In the genomic region with DNA sequence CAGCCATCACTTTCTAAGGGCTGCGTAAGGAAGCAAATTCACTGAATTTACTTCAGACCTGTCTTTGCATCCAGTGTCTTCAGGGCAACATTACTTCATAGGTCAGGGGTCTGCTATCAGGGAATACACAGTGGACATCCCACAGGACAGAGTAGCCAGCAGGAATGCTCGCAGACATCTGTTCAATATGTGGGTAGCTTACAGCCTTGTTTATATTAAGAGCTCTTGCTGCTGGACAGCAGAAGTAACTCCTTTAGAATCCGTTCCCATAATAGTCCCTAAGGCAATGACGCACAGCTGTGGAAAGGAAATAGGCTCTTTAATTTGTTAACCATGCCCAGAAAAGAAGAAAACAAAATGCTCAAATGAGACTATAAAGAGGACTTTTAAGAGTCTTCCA, we compare ENCODE assay signal across 10 cellular contexts.
A peak's percentile ranks its signal among the peaks of the same experiment; 100 is the strongest.
DNase-seq lines count a peak whose midpoint lies in the region; ATAC-seq, FAIRE-seq and TF ChIP-seq lines count a peak whose summit lies in the region.
"Had no signal": no experiment of that assay in that cellular context is flagged by ENCODE, and none has a peak within 500 bp of the region (broad histone marks: within the 10 kb centered on the region; RNA-seq: fewer than 3 reads in every experiment).

No MANE protein-coding gene starts in this region.

- no peak overlapping the region for H2AK9ac ChIP-seq in IMR-90 (replicated peaks; ENCODE audit: low read depth, low read length, poor library complexity)

- FAIRE-seq in endometrium (lab: Jason Lieb, UNC), result peak; percentile 85
- FAIRE-seq in H54 (lab: Jason Lieb, UNC), result no peak

- ATAC-seq in IMR-90 (ENCODE audit: low read depth) (peak; percentile 90), mucosa of descending colon (peak; percentile 48)

- H3K9me3 ChIP-seq in IMR-90 (ENCODE audit: control insufficient read depth, insufficient read depth, low read length) (no peaks in the 10 kb centered on the region), mucosa of descending colon (no peaks in the 10 kb centered on the region), tibial artery (no peaks in the 10 kb centered on the region)

- TF ChIP-seq RAD21 in IMR-90 (IDR thresholded peaks at IDR 0.05; ENCODE audit: low read length), result peak; percentile 31

- intact Hi-C loops in IMR-90 (cut with micrococcal nuclease) (no loop called here), mucosa of descending colon (cut with DNase I, micrococcal nuclease) (no loop called here), tibial artery (cut with DNase I; ENCODE audit: low total_unique reads) (no loop called here)

- no peak overlapping the region for H3K9ac ChIP-seq in IMR-90 (ENCODE audit: low read depth, low read length)

- H4K91ac ChIP-seq in IMR-90 (ENCODE audit: insufficient read depth, low read depth, low read length), result no peak overlapping the region

- no peak overlapping the region for H3K4ac ChIP-seq in IMR-90 (ENCODE audit: low read depth, low read length)

- no peak overlapping the region for H3K4me3 ChIP-seq in IMR-90 (ENCODE audit: insufficient read depth, low read depth, low read length)
- no peak overlapping the region for H3K4me3 ChIP-seq in mucosa of descending colon
- H3K4me3 ChIP-seq in tibial artery, result no peak overlapping the region

- CTCF ChIA-PET in IMR-90 (lab: Yijun Ruan, JAX), result interaction anchor here (0.5 to 1.3 kb wide), 3 partner anchors 77 to 287 kb away, joined by 3 read pairs; no protein-coding TSS in a partner anchor

- H3K56ac ChIP-seq in IMR-90 (ENCODE audit: extremely low read depth, insufficient read depth, low read length), result no peak overlapping the region

- H2BK20ac ChIP-seq in IMR-90 (ENCODE audit: low read depth, low read length), result no peak overlapping the region; the same call in 1 of the 2 replicates

- no peak overlapping the region for H3K23ac ChIP-seq in IMR-90 (ENCODE audit: low read depth, low read length)

- H3K79me1 ChIP-seq in IMR-90 (ENCODE audit: low read depth in 1 of 2, low read length in 2 of 2), result no peaks in the 10 kb centered on the region

- H2BK15ac ChIP-seq in IMR-90 (ENCODE audit: low read depth, low read length), result no peak overlapping the region

- H4K20me1 ChIP-seq in IMR-90 (ENCODE audit: insufficient read depth, low read length), result no peaks in the 10 kb centered on the region

- dilution Hi-C loops in IMR-90 (cut with HindIII; ENCODE audit: low sequenced_read_pairs, unreplicated experiment), result no loop called here

- no peak overlapping the region for H2AFZ ChIP-seq in IMR-90 (replicated peaks; ENCODE audit: low read length, poor library complexity)

- no peak overlapping the region for H4K5ac ChIP-seq in IMR-90 (ENCODE audit: low read depth, low read length)

- H3K27me3 ChIP-seq in IMR-90 (ENCODE audit: control insufficient read depth, insufficient read depth, low read length) (no peaks in the 10 kb centered on the region), tibial artery (no peaks in the 10 kb centered on the region)

- no peak overlapping the region for H2BK5ac ChIP-seq in IMR-90 (ENCODE audit: low read depth, low read length, poor library complexity, severe bottlenecking)

- H3K27ac ChIP-seq in IMR-90 (ENCODE audit: insufficient read depth, low read length) (no peak overlapping the region; the same call in 1 of the 2 replicates), tibial artery (peak overlapping the region; percentile 34 to 41)

- H3K18ac ChIP-seq in IMR-90 (ENCODE audit: low read depth, low read length), result 0 out of 2 replicates have a peak overlapping the region, but pooled peaks have one; percentile 42

- no CpG with 5 or more reads among the region's 4 CpGs for WGBS in IMR-90 (ENCODE audit: extremely low coverage in 2 of 2, insufficient read length in 1 of 2), 2 experiments

- H3K36me3 ChIP-seq in IMR-90 (ENCODE audit: control insufficient read depth, insufficient read depth, low read length) (no peaks in the 10 kb centered on the region), mucosa of descending colon (ENCODE audit: low read depth) (no peaks in the 10 kb centered on the region), tibial artery (no peaks in the 10 kb centered on the region)

- H2AK5ac ChIP-seq in IMR-90 (ENCODE audit: low read depth, low read length), result no peak overlapping the region

- no peak for TF ChIP-seq POLR2A in IMR-90 (IDR thresholded peaks at IDR 0.05; ENCODE audit: low read depth, low read length)
- no peak for TF ChIP-seq POLR2A in H54 (IDR thresholded peaks at IDR 0.05; ENCODE audit: low read depth, low read length)

- H3K4me2 ChIP-seq in IMR-90 (ENCODE audit: low read depth, low read length), result peak overlapping the region; percentile 43; the same call in 1 of the 2 replicates

- DNase-seq in IMR-90 (peak; percentile 96), mucosa of descending colon (peak in 1 of 3 donors; percentile 27), tibial artery (no peak), GM19238 (ENCODE audit: insufficient read length, low spot score) (no peak), H54 (ENCODE audit: insufficient read length, low spot score) (no peak), HuH-7.5 (ENCODE audit: low spot score) (no peak)
- DNase-seq: DND-41, hypothalamus, NCI-H187 had no signal

- POLR2A ChIA-PET in IMR-90 (lab: Charles Lee; ENCODE audit: unreplicated experiment), result no interaction called here

- H4K8ac ChIP-seq in IMR-90 (ENCODE audit: low read depth in 2 of 2, low read length in 2 of 2), result no peak overlapping the region

- peaks cover 4% of the 10 kb centered on the region for H3K9me1 ChIP-seq in IMR-90 (ENCODE audit: insufficient read depth, low read length)

- peaks cover 8% of the 10 kb centered on the region for H3K4me1 ChIP-seq in IMR-90 (ENCODE audit: control insufficient read depth, insufficient read depth, low read length)
- no peaks in the 10 kb centered on the region for H3K4me1 ChIP-seq in mucosa of descending colon (ENCODE audit: low read depth)
- peaks cover 0 to 9% (median 0%) of the 10 kb centered on the region in 4 donors for H3K4me1 ChIP-seq in tibial artery

- in situ Hi-C loops in IMR-90 (cut with MboI; ENCODE audit: low sequenced_read_pairs), result no loop called here

- no peak overlapping the region for H2BK120ac ChIP-seq in IMR-90 (ENCODE audit: low read depth, low read length)

- H3K14ac ChIP-seq in IMR-90 (replicated peaks; ENCODE audit: low read depth, low read length), result no peak overlapping the region

- TF ChIP-seq CTCF in IMR-90 (conservative IDR thresholded peaks at IDR 0.05; ENCODE audit: low read depth, low read length), result no peak
- TF ChIP-seq CTCF in mucosa of descending colon (IDR thresholded peaks at IDR 0.05), result no peak
- no peak for TF ChIP-seq CTCF in tibial artery (IDR thresholded peaks at IDR 0.05)

- BruUV-seq in IMR-90 (replicated peaks; lab: Mats Ljungman, UMichigan), result no TSS peak

TF ChIP-seq in IMR-90, 13 proteins besides CTCF, POLR2A, EP300 and RAD21:
- TF ChIP-seq SMC3 (IDR thresholded peaks at IDR 0.05; ENCODE audit: low read depth, low read length) (peak; percentile 2; the same call in 1 of the 2 replicates), CEBPB (IDR thresholded peaks at IDR 0.05; ENCODE audit: low read depth, low read length) (peak; percentile 20; the same call in 1 of the 2 replicates), BHLHE40 (IDR thresholded peaks at IDR 0.05; ENCODE audit: low read depth, low read length) (no peak), RCOR1 (IDR thresholded peaks at IDR 0.05; ENCODE audit: insufficient replicate concordance, low read length) (peak; percentile 94)
